Comparison of ENCODE assay signal across 15 cellular contexts in the genomic region with DNA sequence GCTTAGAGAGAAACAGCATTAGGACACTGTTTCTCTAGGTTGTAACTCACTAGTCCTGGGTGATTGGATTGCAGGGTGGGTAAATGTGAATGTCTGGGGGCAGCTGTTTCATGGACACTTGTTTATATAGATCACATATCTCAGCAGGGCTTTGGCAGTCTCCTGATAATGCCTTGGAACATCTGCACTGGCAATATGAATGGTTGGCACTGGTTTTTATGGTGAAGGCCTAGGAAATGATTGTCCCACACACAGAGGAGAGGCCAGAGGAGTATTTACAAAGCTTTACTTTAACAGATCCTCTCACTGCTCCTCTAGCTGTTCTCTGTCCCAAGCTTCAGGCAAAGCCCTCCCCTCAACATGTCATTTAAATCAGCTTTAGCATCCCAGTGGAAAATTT.
DNase-seq lines count a peak whose midpoint lies in the region; ATAC-seq and TF ChIP-seq lines count a peak whose summit lies in the region.
"Had no signal": no experiment of that assay in that cellular context is flagged by ENCODE, and none has a peak within 500 bp of the region (broad histone marks: within the 10 kb centered on the region; RNA-seq: fewer than 3 reads in every experiment).

No MANE protein-coding gene starts in this region.

- no peak overlapping the region for H2AFZ ChIP-seq in hepatocyte

- TF ChIP-seq CTCF in hepatocyte (IDR thresholded peaks at IDR 0.05; ENCODE audit: poor library complexity) = no peak
- no peak for TF ChIP-seq CTCF in nephron progenitor cell (IDR thresholded peaks at IDR 0.05)
- TF ChIP-seq CTCF in psoas muscle (IDR thresholded peaks at IDR 0.05) = no peak

- H3K9me3 ChIP-seq in SJCRH30 (replicated peaks) = no peaks in the 10 kb centered on the region
- H3K9me3 ChIP-seq in hepatocyte (ENCODE audit: low read depth) = no peaks in the 10 kb centered on the region
- H3K9me3 ChIP-seq in psoas muscle = no peaks in the 10 kb centered on the region
- H3K9me3 ChIP-seq: BLaER1 treated with 17β-estradiol and CSF1 and Interleukin-3, amounts not matched to agents 10 nM and 100 nM had no signal

- H3K27me3 ChIP-seq in SJCRH30 (no peaks in the 10 kb centered on the region), hepatocyte (no peaks in the 10 kb centered on the region), psoas muscle (ENCODE audit: insufficient read depth in 3 of 3, low read length in 2 of 3) (no peaks in the 10 kb centered on the region)
- H3K27me3 ChIP-seq: BLaER1 treated with 17β-estradiol and CSF1 and Interleukin-3, amounts not matched to agents 10 nM and 100 nM had no signal

- H3K4me1 ChIP-seq in SJCRH30 = peaks cover 54% of the 10 kb centered on the region
- no peaks in the 10 kb centered on the region for H3K4me1 ChIP-seq in hepatocyte (ENCODE audit: insufficient read depth)
- H3K4me1 ChIP-seq in psoas muscle = no peaks in the 10 kb centered on the region
- H3K4me1 ChIP-seq: BLaER1 treated with 17β-estradiol and CSF1 and Interleukin-3, amounts not matched to agents 10 nM and 100 nM had no signal

- H3K9me3 Mint-ChIP-seq in nephron progenitor cell = no peaks in the 10 kb centered on the region

- no peak overlapping the region for H3K4me3 Mint-ChIP-seq in nephron progenitor cell
- H3K4me3 Mint-ChIP-seq: HFFc6 had no signal

- H3K4me1 Mint-ChIP-seq in nephron progenitor cell = peaks cover 12% of the 10 kb centered on the region
- H3K4me1 Mint-ChIP-seq: CD4-positive, CD25-positive, alpha-beta regulatory T cell had no signal

- peak overlapping the region; percentile 93 for H3K27ac Mint-ChIP-seq in nephron progenitor cell
- H3K27ac Mint-ChIP-seq: CD4-positive, CD25-positive, alpha-beta regulatory T cell; HFFc6 had no signal

- no peaks in the 10 kb centered on the region for H3K36me3 Mint-ChIP-seq in nephron progenitor cell (ENCODE audit: low read depth)
- H3K36me3 Mint-ChIP-seq: CD4-positive, CD25-positive, alpha-beta regulatory T cell had no signal

- no peaks in the 10 kb centered on the region for H4K20me1 ChIP-seq in hepatocyte (ENCODE audit: insufficient read depth, poor library complexity, severe bottlenecking)
- H4K20me1 ChIP-seq: BLaER1 treated with 17β-estradiol and CSF1 and Interleukin-3, amounts not matched to agents 10 nM and 100 nM had no signal

- no peaks in the 10 kb centered on the region for H3K9me2 ChIP-seq in hepatocyte (replicated peaks; ENCODE audit: insufficient read depth)

- H3K79me2 ChIP-seq in hepatocyte = no peaks in the 10 kb centered on the region

- intact Hi-C loops in psoas muscle (cut with DNase I) = no loop called here

- DNase-seq in DMS 273 treated with DMSO at 0.1 percent for 48 hours (lab: John Stamatoyannopoulos, UW) = peak; percentile 98
- DNase-seq in SJCRH30 = peak; percentile 82 to 95
- peak; percentile 19 for DNase-seq in hepatocyte (ENCODE audit: low spot score)
- no peak for DNase-seq in nephron progenitor cell
- no peak for DNase-seq in psoas muscle
- DNase-seq in islet precursor cell = no peak
- DNase-seq: ACHN; CD4-positive, CD25-positive, alpha-beta regulatory T cell; DND-41; GDM1; HCEC 1CT; HFFc6 had no signal

- H3K4me3 ChIP-seq in SJCRH30 (no peak overlapping the region), hepatocyte (no peak overlapping the region), psoas muscle (no peak overlapping the region)
- H3K4me3 ChIP-seq: BLaER1 treated with 17β-estradiol and CSF1 and Interleukin-3, amounts not matched to agents 10 nM and 100 nM had no signal

- H3K27ac ChIP-seq in SJCRH30 (peak overlapping the region; percentile 58), hepatocyte (no peak overlapping the region), psoas muscle (no peak overlapping the region)
- H3K27ac ChIP-seq: BLaER1 treated with 17β-estradiol and CSF1 and Interleukin-3, amounts not matched to agents 10 nM and 100 nM had no signal

- H3K4me2 ChIP-seq in hepatocyte = no peak overlapping the region
- H3K4me2 ChIP-seq: BLaER1 treated with 17β-estradiol and CSF1 and Interleukin-3, amounts not matched to agents 10 nM and 100 nM had no signal

- ATAC-seq in psoas muscle (no peak), HG02623 (IDR thresholded peaks at IDR 0.05; ENCODE audit: unreplicated experiment) (no peak)
- ATAC-seq: HepG2 had no signal

- H3K27me3 Mint-ChIP-seq in nephron progenitor cell (ENCODE audit: low read depth, poor library complexity) = no peaks in the 10 kb centered on the region
- H3K27me3 Mint-ChIP-seq: CD4-positive, CD25-positive, alpha-beta regulatory T cell had no signal

- H3K36me3 ChIP-seq in SJCRH30 = no peaks in the 10 kb centered on the region
- no peaks in the 10 kb centered on the region for H3K36me3 ChIP-seq in hepatocyte (replicated peaks; ENCODE audit: insufficient read depth, low read depth)
- H3K36me3 ChIP-seq in psoas muscle (ENCODE audit: insufficient read depth in 1 of 2, low read depth in 1 of 2) = no peaks in the 10 kb centered on the region
- H3K36me3 ChIP-seq: BLaER1 treated with 17β-estradiol and CSF1 and Interleukin-3, amounts not matched to agents 10 nM and 100 nM had no signal

Comparison
In these comparisons a context has a peak if more than half of its experiments do, and no peak if none do; other contexts are left out.
1. DNase-seq: peak in DMS 273 treated with DMSO at 0.1 percent for 48 hours (single experiment), SJCRH30 (2 of 2) and hepatocyte (single experiment); none in nephron progenitor cell (single experiment), psoas muscle (0 of 2) and islet precursor cell (single experiment).